Comparison of ENCODE assay signal across 10 cellular contexts in the genomic region with DNA sequence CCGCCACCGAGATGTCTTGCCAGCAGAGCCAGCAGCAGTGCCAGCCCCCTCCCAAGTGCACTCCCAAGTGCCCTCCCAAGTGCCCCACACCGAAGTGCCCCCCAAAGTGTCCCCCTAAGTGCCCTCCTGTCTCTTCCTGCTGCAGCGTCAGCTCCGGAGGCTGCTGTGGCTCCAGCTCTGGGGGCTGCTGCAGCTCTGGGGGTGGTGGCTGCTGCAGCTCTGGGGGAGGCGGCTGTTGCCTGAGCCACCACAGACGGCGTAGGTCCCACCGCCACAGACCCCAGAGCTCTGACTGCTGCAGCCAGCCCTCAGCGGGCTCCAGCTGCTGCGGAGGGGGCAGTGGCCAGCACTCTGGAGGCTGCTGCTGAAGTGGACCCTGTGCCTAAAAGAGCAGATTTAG. TPM values are rescaled to one million over a fixed set of nuclear protein-coding genes. Genes with fewer than 3 reads are reported as not detected.
"Had no signal": no experiment of that assay in that cellular context is flagged by ENCODE, and none has a peak within 500 bp of the region (broad histone marks: within the 10 kb centered on the region; RNA-seq: fewer than 3 reads in every experiment).

No MANE protein-coding gene starts in this region.

- H3K4me2 ChIP-seq: KMS-11 had no signal

- H3K4me3 Mint-ChIP-seq: IgD-negative memory B cell had no signal

- H3K4me3 ChIP-seq: K562 had no signal

- ATAC-seq: HepG2, K562 had no signal

- H3K9ac ChIP-seq: KMS-11 had no signal

- DNase-seq: IMR-90, KBM-7, KG1 had no signal

- H3K27ac ChIP-seq: HL-60, KMS-11 had no signal

RNA-seq across cellular contexts. Expression of a gene that starts 1.4 kb away (rescaled TPM):
- total RNA-seq: HepG2, HT-29, HT1080, IMR-90, K562 had no signal
- polyA plus RNA-seq: HepG2, IgD-negative memory B cell, IMR-90, K562 had no signal

RNA-seq across cellular contexts. Expression of a gene that starts 9.7 kb away (rescaled TPM):
- total RNA-seq: HepG2, HT1080, IMR-90, K562 had no signal
- polyA plus RNA-seq: IgD-negative memory B cell, IMR-90, K562 had no signal

RNA-seq across cellular contexts. Expression of a gene that starts 18.5 kb away (rescaled TPM):
- total RNA-seq: HepG2, HT-29, HT1080, IMR-90, K562 had no signal
- polyA plus RNA-seq: HepG2, IgD-negative memory B cell, IMR-90, K562 had no signal

RNA-seq across cellular contexts. Expression of a gene that starts 20.2 kb away (rescaled TPM):
- total RNA-seq: HepG2, HT-29, HT1080, IMR-90, K562 had no signal
- polyA plus RNA-seq: HepG2, IgD-negative memory B cell, IMR-90, K562 had no signal

RNA-seq across cellular contexts. Expression of a gene that starts 30.1 kb away (rescaled TPM):
- total RNA-seq: HepG2, HT-29, HT1080, IMR-90, K562 had no signal
- polyA plus RNA-seq: HepG2, IgD-negative memory B cell, IMR-90, K562 had no signal
